In genomic region chr3:191361456-191361855, GRCh38 we compare ENCODE assay signal across 28 cellular contexts. TPM values are rescaled to one million over a fixed set of nuclear protein-coding genes. Genes with fewer than 3 reads are reported as not detected.
DNase-seq lines count a peak whose midpoint lies in the region; ATAC-seq and TF ChIP-seq lines count a peak whose summit lies in the region.
"Had no signal": no experiment of that assay in that cellular context is flagged by ENCODE, and none has a peak within 500 bp of the region (broad histone marks: within the 10 kb centered on the region; RNA-seq: fewer than 3 reads in every experiment).

No MANE protein-coding gene starts in this region.

- peaks cover 81% of the 10 kb centered on the region for H3K4me1 Mint-ChIP-seq in WTC11
- H3K4me1 Mint-ChIP-seq in stimulated activated memory B cell treated with anti-CD40 and anti-IgM and Interleukin-4, amounts not matched to agents 10 μg/mL and 1 μg/mL and 100 μg/mL, for 72 hours: peaks cover 60% of the 10 kb centered on the region

- H3K27ac Mint-ChIP-seq in WTC11: peak overlapping the region; percentile 78
- H3K27ac Mint-ChIP-seq in stimulated activated memory B cell treated with anti-CD40 and anti-IgM and Interleukin-4, amounts not matched to agents 10 μg/mL and 1 μg/mL and 100 μg/mL, for 72 hours: peak overlapping the region; percentile 61
- H3K27ac Mint-ChIP-seq: activated naive CD4-positive, alpha-beta T cell treated with anti-CD3 and anti-CD28 coated beads, Interleukin-2, amount 10 ng/mL, durations not matched to agents 7 days and 5 days had no signal

- H3K4me3 Mint-ChIP-seq in WTC11: no peak overlapping the region
- no peak overlapping the region for H3K4me3 Mint-ChIP-seq in stimulated activated memory B cell treated with anti-CD40 and anti-IgM and Interleukin-4, amounts not matched to agents 10 μg/mL and 1 μg/mL and 100 μg/mL, for 72 hours
- H3K4me3 Mint-ChIP-seq: activated naive CD4-positive, alpha-beta T cell treated with anti-CD3 and anti-CD28 coated beads, Interleukin-2, amount 10 ng/mL, durations not matched to agents 7 days and 5 days; CD4-positive, CD25-positive, alpha-beta regulatory T cell had no signal

- TF ChIP-seq CTCF in WTC11 (IDR thresholded peaks at IDR 0.05) (no peak), GM13977 (IDR thresholded peaks at IDR 0.05; ENCODE audit: extremely low read depth, insufficient read depth, missing control alignments) (no peak), body of pancreas (IDR thresholded peaks at IDR 0.05) (no peak)

- no peak for TF ChIP-seq POLR2A in body of pancreas (IDR thresholded peaks at IDR 0.05)

- WGBS in body of pancreas, 2 donors: 96 to 100% methylated on average over 1 of the region's 1 CpG

- no peaks in the 10 kb centered on the region for H3K27me3 Mint-ChIP-seq in WTC11 (ENCODE audit: low read depth)
- no peaks in the 10 kb centered on the region for H3K27me3 Mint-ChIP-seq in stimulated activated memory B cell treated with anti-CD40 and anti-IgM and Interleukin-4, amounts not matched to agents 10 μg/mL and 1 μg/mL and 100 μg/mL, for 72 hours
- H3K27me3 Mint-ChIP-seq: activated naive CD4-positive, alpha-beta T cell treated with anti-CD3 and anti-CD28 coated beads, Interleukin-2, amount 10 ng/mL, durations not matched to agents 7 days and 5 days; CD4-positive, CD25-positive, alpha-beta regulatory T cell had no signal

- H3K27ac ChIP-seq in iPS-20b (ENCODE audit: low read length) (peak overlapping the region; percentile 22), body of pancreas (no peak overlapping the region)
- H3K27ac ChIP-seq: cardiac muscle cell, colonic mucosa, stomach had no signal

- no peaks in the 10 kb centered on the region for H3K9me3 ChIP-seq in HAP-1
- H3K9me3 ChIP-seq in iPS-20b (ENCODE audit: insufficient read depth, low read depth, low read length): no peaks in the 10 kb centered on the region
- H3K9me3 ChIP-seq in body of pancreas: no peaks in the 10 kb centered on the region
- H3K9me3 ChIP-seq: colonic mucosa, stomach, thyroid gland had no signal

- POLR2A ChIA-PET in WTC11 (lab: Charles Lee): no interaction called here

- H3K9me3 Mint-ChIP-seq in WTC11: no peaks in the 10 kb centered on the region
- no peaks in the 10 kb centered on the region for H3K9me3 Mint-ChIP-seq in stimulated activated memory B cell treated with anti-CD40 and anti-IgM and Interleukin-4, amounts not matched to agents 10 μg/mL and 1 μg/mL and 100 μg/mL, for 72 hours
- H3K9me3 Mint-ChIP-seq: activated naive CD4-positive, alpha-beta T cell treated with anti-CD3 and anti-CD28 coated beads, Interleukin-2, amount 10 ng/mL, durations not matched to agents 7 days and 5 days had no signal

- CTCF ChIA-PET in WTC11 (lab: Charles Lee): no interaction called here

- intact Hi-C loops in body of pancreas (cut with DNase I): no loop called here

- H3K4me1 ChIP-seq in HAP-1 (peaks cover 65% of the 10 kb centered on the region), iPS-20b (ENCODE audit: insufficient read depth, low read length) (peaks cover 49% of the 10 kb centered on the region), body of pancreas (peaks cover 18% of the 10 kb centered on the region)
- H3K4me1 ChIP-seq: colonic mucosa had no signal

- H3K4me3 ChIP-seq in HAP-1: no peak overlapping the region
- H3K4me3 ChIP-seq in iPS-20b (ENCODE audit: low read length): no peak overlapping the region
- no peak overlapping the region for H3K4me3 ChIP-seq in body of pancreas
- H3K4me3 ChIP-seq: cardiac muscle cell, colonic mucosa, stomach, thyroid gland had no signal

- H3K36me3 ChIP-seq in HAP-1 (replicated peaks) (peaks cover 53% of the 10 kb centered on the region), iPS-20b (ENCODE audit: insufficient read depth, low read depth, low read length) (peaks cover 27% of the 10 kb centered on the region), body of pancreas (replicated peaks in 1 of 2; ENCODE audit: insufficient read depth in 1 of 2, low read depth in 2 of 2) (peaks cover 0 to 12% of the 10 kb centered on the region in 2 donors)

- no peak overlapping the region for H3K9ac ChIP-seq in iPS-20b (ENCODE audit: low read depth, low read length)

- H3K36me3 Mint-ChIP-seq in WTC11: peaks cover 21% of the 10 kb centered on the region
- H3K36me3 Mint-ChIP-seq in stimulated activated memory B cell treated with anti-CD40 and anti-IgM and Interleukin-4, amounts not matched to agents 10 μg/mL and 1 μg/mL and 100 μg/mL, for 72 hours: peaks cover 72% of the 10 kb centered on the region
- H3K36me3 Mint-ChIP-seq: activated naive CD4-positive, alpha-beta T cell treated with anti-CD3 and anti-CD28 coated beads, Interleukin-2, amount 10 ng/mL, durations not matched to agents 7 days and 5 days had no signal

- DNase-seq in HAP-1 (ENCODE audit: low spot score in 2 of 2): peak; percentile 23 to 36
- no peak for DNase-seq in WTC11 (ENCODE audit: low spot score)
- no peak for DNase-seq in GM13977 (ENCODE audit: low spot score)
- DNase-seq in amygdala (lab: John Stamatoyannopoulos, UW): no peak
- DNase-seq in body of pancreas: no peak
- DNase-seq in NCI-H2196 (lab: John Stamatoyannopoulos, UW; ENCODE audit: unreplicated experiment): no peak
- DNase-seq: activated CD4-positive, alpha-beta T cell treated with anti-CD3 and anti-CD28 coated beads, Interleukin-2, amount 50 U/mL, for 48 hours; activated naive CD4-positive, alpha-beta T cell treated with anti-CD3 and anti-CD28 coated beads, Interleukin-2, amount 10 ng/mL, durations not matched to agents 7 days and 5 days; amniotic stem cell; CD4-positive, CD25-positive, alpha-beta regulatory T cell; colonic mucosa; DMS 273 treated with DMSO at 0.1 percent for 48 hours; effector memory CD4-positive, alpha-beta T cell; foreskin fibroblast; HCEC 1CT; left colon; mesenchymal stem cell; NCI-H1092; NCI-H187; NCI-H526 treated with DMSO at 0.1 percent for 48 hours; stomach had no signal

- in situ Hi-C loops in HAP-1 (cut with MboI; ENCODE audit: low sequenced_read_pairs): no loop called here
- in situ Hi-C loops in GM13977 (cut with MboI; ENCODE audit: low pct_unique_long_range_greater_than_20kb, low sequenced_read_pairs, unreplicated experiment): no loop called here

- ATAC-seq in WTC11 (no peak), body of pancreas (no peak)
- no peak for ATAC-seq in stimulated activated memory B cell treated with anti-CD40 and anti-IgM and Interleukin-4, amounts not matched to agents 10 μg/mL and 1 μg/mL and 100 μg/mL, for 72 hours
- ATAC-seq: activated CD4-positive, CD25-positive, alpha-beta regulatory T cell treated with anti-CD3 and anti-CD28 coated beads, Interleukin-2, amount 50 U/mL, for 24 hours; left colon; Panc1 had no signal

- H3K27me3 ChIP-seq in HAP-1 (ENCODE audit: low read depth) (no peaks in the 10 kb centered on the region), iPS-20b (ENCODE audit: insufficient read depth, low read length) (no peaks in the 10 kb centered on the region), body of pancreas (no peaks in the 10 kb centered on the region)
- H3K27me3 ChIP-seq: cardiac muscle cell, colonic mucosa, stomach, thyroid gland had no signal

TF ChIP-seq in WTC11, 78 proteins besides CTCF, POLR2A, EP300 and RAD21:
- TF ChIP-seq CREM (CRISPR knock-in tag; IDR thresholded peaks at IDR 0.05) (no peak), KAT7 (CRISPR knock-in tag; IDR thresholded peaks at IDR 0.05; ENCODE audit: borderline replicate concordance) (no peak), ELF4 (CRISPR knock-in tag; IDR thresholded peaks at IDR 0.05; ENCODE audit: low read depth) (no peak), IRF2 (CRISPR knock-in tag; IDR thresholded peaks at IDR 0.05; ENCODE audit: borderline replicate concordance, low read depth) (no peak), EMX1 (CRISPR knock-in tag; IDR thresholded peaks at IDR 0.05) (no peak), HMGA2 (CRISPR knock-in tag; IDR thresholded peaks at IDR 0.05) (no peak), ZMAT4 (CRISPR knock-in tag; IDR thresholded peaks at IDR 0.05) (no peak), ETV6 (CRISPR knock-in tag; IDR thresholded peaks at IDR 0.05) (no peak), NR3C1 (CRISPR knock-in tag; conservative IDR thresholded peaks at IDR 0.05; ENCODE audit: low read depth) (no peak), ZNF396 (CRISPR knock-in tag; IDR thresholded peaks at IDR 0.05; ENCODE audit: borderline replicate concordance) (no peak), NFYB (CRISPR knock-in tag; conservative IDR thresholded peaks at IDR 0.05; ENCODE audit: low read depth) (no peak)
- TF ChIP-seq, protein P1, sequence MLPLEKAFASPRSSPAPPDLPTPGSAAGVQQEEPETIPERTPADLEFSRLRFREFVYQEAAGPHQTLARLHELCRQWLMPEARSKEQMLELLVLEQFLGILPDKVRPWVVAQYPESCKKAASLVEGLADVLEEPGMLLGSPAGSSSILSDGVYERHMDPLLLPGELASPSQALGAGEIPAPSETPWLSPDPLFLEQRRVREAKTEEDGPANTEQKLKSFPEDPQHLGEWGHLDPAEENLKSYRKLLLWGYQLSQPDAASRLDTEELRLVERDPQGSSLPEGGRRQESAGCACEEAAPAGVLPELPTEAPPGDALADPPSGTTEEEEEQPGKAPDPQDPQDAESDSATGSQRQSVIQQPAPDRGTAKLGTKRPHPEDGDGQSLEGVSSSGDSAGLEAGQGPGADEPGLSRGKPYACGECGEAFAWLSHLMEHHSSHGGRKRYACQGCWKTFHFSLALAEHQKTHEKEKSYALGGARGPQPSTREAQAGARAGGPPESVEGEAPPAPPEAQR (CRISPR knock-in tag; IDR thresholded peaks at IDR 0.05): no peak

RNA-seq across cellular contexts. Expression of gene UTS2B, which starts 31.1 kb away (rescaled TPM):
- total RNA-seq in WTC11 (2021) (0.55 to 0.57 TPM in 2 of 3 replicates, not detected in the other), body of pancreas (not detected)
- total RNA-seq: cardiac muscle cell; CD4-positive, CD25-positive, alpha-beta regulatory T cell; left colon; skeletal muscle tissue; stomach had no signal

RNA-seq across cellular contexts. Expression of gene CCDC50, which starts 32.3 kb away (rescaled TPM):
- total RNA-seq in WTC11 (2021) (31.6 to 35.4 TPM (median 33.1 TPM) in 3 replicates), body of pancreas (10 to 100 TPM; 51.1 to 89.3 TPM)

Comparison
In these comparisons a context has a peak if more than half of its experiments do, and no peak if none do; other contexts are left out.
1. DNase-seq: peak in HAP-1 (2 of 2); none in WTC11 (single experiment), GM13977 (single experiment), amygdala (0 of 56), body of pancreas (0 of 4) and NCI-H2196 (single experiment).